In the genomic region with DNA sequence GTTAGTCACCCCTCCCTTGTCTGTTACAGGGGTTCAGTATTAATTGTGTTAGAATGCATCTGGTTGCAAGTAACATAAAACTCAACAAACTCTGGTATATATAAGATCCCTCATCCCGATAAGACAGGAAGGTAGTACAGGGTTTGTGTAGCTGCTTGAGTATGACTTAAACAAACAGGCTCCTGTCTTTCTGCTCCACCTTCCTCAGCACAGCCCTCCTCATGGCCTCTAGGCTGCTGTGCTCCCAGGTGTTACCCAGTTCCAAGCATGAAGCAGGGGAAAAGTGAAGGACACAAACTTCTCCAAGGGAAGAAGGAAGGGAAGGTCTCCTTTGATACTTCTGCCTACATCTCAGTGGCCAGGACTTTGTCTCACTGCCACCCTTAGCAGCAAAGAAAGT, we compare ENCODE assay signal across 12 cellular contexts. TPM values are rescaled to one million over a fixed set of nuclear protein-coding genes. Genes with fewer than 3 reads are reported as not detected.
DNase-seq lines count a peak whose midpoint lies in the region; ATAC-seq and TF ChIP-seq lines count a peak whose summit lies in the region.
"Had no signal": no experiment of that assay in that cellular context is flagged by ENCODE, and none has a peak within 500 bp of the region (broad histone marks: within the 10 kb centered on the region; RNA-seq: fewer than 3 reads in every experiment).

No MANE protein-coding gene starts in this region.

- TF ChIP-seq EP300 in sigmoid colon (IDR thresholded peaks at IDR 0.05): no peak

- H3K79me2 ChIP-seq in fibroblast of lung (ENCODE audit: control insufficient read depth, insufficient read depth, low read length): peaks cover 31% of the 10 kb centered on the region

- 60 to 74% methylated on average over 1 of the region's 1 CpG for WGBS in sigmoid colon, 2 donors

- H3K36me3 ChIP-seq in SK-N-MC (ENCODE audit: insufficient read depth, low read length) (no peaks in the 10 kb centered on the region; the same call in 1 of the 2 replicates), fibroblast of lung (ENCODE audit: control insufficient read depth, insufficient read depth, low read length) (no peaks in the 10 kb centered on the region), sigmoid colon (no peaks in the 10 kb centered on the region), colonic mucosa (no peaks in the 10 kb centered on the region)

- H3K27me3 ChIP-seq in fibroblast of lung (ENCODE audit: control insufficient read depth, insufficient read depth, low read length) (peaks cover 4% of the 10 kb centered on the region), sigmoid colon (no peaks in the 10 kb centered on the region), colonic mucosa (no peaks in the 10 kb centered on the region)
- H3K27me3 ChIP-seq: body of pancreas had no signal

- no peak overlapping the region for H3K4me3 ChIP-seq in SK-N-MC
- H3K4me3 ChIP-seq in fibroblast of lung (replicated peaks in 1 of 4; ENCODE audit: control extremely low read depth in 1 of 4, insufficient read depth in 1 of 4, low read depth in 3 of 4, low read length in 4 of 4): no peak overlapping the region
- H3K4me3 ChIP-seq in sigmoid colon: no peak overlapping the region
- H3K4me3 ChIP-seq in colonic mucosa: no peak overlapping the region
- H3K4me3 ChIP-seq: body of pancreas had no signal

- TF ChIP-seq POLR2A in sigmoid colon (IDR thresholded peaks at IDR 0.05): no peak

- no peak overlapping the region for H3K27ac Mint-ChIP-seq in T-helper 1 cell treated with Interleukin-12 subunit alpha and Interleukin-12 subunit beta and Interleukin-4 antibody, amounts not matched to agents 30 μg/mL and 1 μg/mL, for 36 hours
- H3K27ac Mint-ChIP-seq: activated CD4-positive, alpha-beta memory T cell treated with anti-CD3 and anti-CD28 coated beads, Interleukin-2, amount 10 ng/mL, durations not matched to agents 7 days and 5 days had no signal

- DNase-seq in T-helper 1 cell: no peak
- no peak for DNase-seq in SK-N-MC (ENCODE audit: low read depth, low spot score)
- no peak for DNase-seq in fibroblast of lung (ENCODE audit: low read depth in 2 of 2)
- no peak for DNase-seq in sigmoid colon
- no peak for DNase-seq in GF-D8 (lab: John Stamatoyannopoulos, UW)
- no peak for DNase-seq in colonic mucosa
- DNase-seq: activated CD4-positive, alpha-beta memory T cell treated with anti-CD3 and anti-CD28 coated beads, Interleukin-2, amount 10 ng/mL, durations not matched to agents 7 days and 5 days; activated effector memory CD4-positive, alpha-beta T cell treated with anti-CD3 and anti-CD28 coated beads, Interleukin-2, amount 50 U/mL, for 16 hours; body of pancreas; T1000 had no signal

- TF ChIP-seq CTCF in fibroblast of lung (conservative IDR thresholded peaks at IDR 0.05 in 1 of 2, IDR thresholded peaks at IDR 0.05 in 1 of 2; ENCODE audit: low read depth in 1 of 2, low read length in 2 of 2) (no peak), sigmoid colon (IDR thresholded peaks at IDR 0.05) (no peak), colonic mucosa (IDR thresholded peaks at IDR 0.05) (no peak)

- H3K9ac ChIP-seq in SK-N-MC (ENCODE audit: insufficient read length) (no peak overlapping the region), fibroblast of lung (ENCODE audit: insufficient read depth, low read length) (no peak overlapping the region), colonic mucosa (ENCODE audit: low read depth in 2 of 2, low read length in 2 of 2) (peak overlapping the region in 1 of 2 donors; percentile 69)

- peak overlapping the region; percentile 60 for H2AFZ ChIP-seq in fibroblast of lung (ENCODE audit: low read length)

- H3K9me3 ChIP-seq in SK-N-MC (ENCODE audit: low read depth, low read length): no peaks in the 10 kb centered on the region
- no peaks in the 10 kb centered on the region for H3K9me3 ChIP-seq in fibroblast of lung (ENCODE audit: control insufficient read depth, insufficient read depth, low read depth, low read length)
- no peaks in the 10 kb centered on the region for H3K9me3 ChIP-seq in sigmoid colon
- no peaks in the 10 kb centered on the region for H3K9me3 ChIP-seq in colonic mucosa
- H3K9me3 ChIP-seq: body of pancreas had no signal

- ATAC-seq in GM21360 (IDR thresholded peaks at IDR 0.05; ENCODE audit: unreplicated experiment): no peak
- ATAC-seq: body of pancreas had no signal

- H3K4me2 ChIP-seq in fibroblast of lung (ENCODE audit: extremely low read depth, insufficient read depth, low read length): no peak overlapping the region

- H3K27ac ChIP-seq in SK-N-MC: 0 out of 2 replicates have a peak overlapping the region, but pooled peaks have one; percentile 28
- no peak overlapping the region for H3K27ac ChIP-seq in fibroblast of lung (ENCODE audit: insufficient read depth, low read length)
- H3K27ac ChIP-seq in sigmoid colon: peak overlapping the region; percentile 83 to 92 (median 92)
- H3K27ac ChIP-seq in colonic mucosa: no peak overlapping the region

- H3K4me1 Mint-ChIP-seq in T-helper 1 cell treated with Interleukin-12 subunit alpha and Interleukin-12 subunit beta and Interleukin-4 antibody, amounts not matched to agents 30 μg/mL and 1 μg/mL, for 36 hours (ENCODE audit: low read depth): peaks cover 26% of the 10 kb centered on the region

- H3K27me3 Mint-ChIP-seq in T-helper 1 cell treated with Interleukin-12 subunit alpha and Interleukin-12 subunit beta and Interleukin-4 antibody, amounts not matched to agents 30 μg/mL and 1 μg/mL, for 36 hours (ENCODE audit: low read depth): no peaks in the 10 kb centered on the region

- H3K4me3 Mint-ChIP-seq in T-helper 1 cell treated with Interleukin-12 subunit alpha and Interleukin-12 subunit beta and Interleukin-4 antibody, amounts not matched to agents 30 μg/mL and 1 μg/mL, for 36 hours: peak overlapping the region; percentile 5

- peaks cover 6% of the 10 kb centered on the region for H3K4me1 ChIP-seq in fibroblast of lung (ENCODE audit: control insufficient read depth, extremely low read depth, insufficient read depth, low read length)
- H3K4me1 ChIP-seq in sigmoid colon: peaks cover 0 to 27% (median 21%) of the 10 kb centered on the region in 4 donors
- peaks cover 12% of the 10 kb centered on the region for H3K4me1 ChIP-seq in colonic mucosa

- no peaks in the 10 kb centered on the region for H3K9me3 Mint-ChIP-seq in T-helper 1 cell treated with Interleukin-12 subunit alpha and Interleukin-12 subunit beta and Interleukin-4 antibody, amounts not matched to agents 30 μg/mL and 1 μg/mL, for 36 hours
- H3K9me3 Mint-ChIP-seq: activated CD4-positive, alpha-beta memory T cell treated with anti-CD3 and anti-CD28 coated beads, Interleukin-2, amount 10 ng/mL, durations not matched to agents 7 days and 5 days had no signal

- no peaks in the 10 kb centered on the region for H4K20me1 ChIP-seq in fibroblast of lung (ENCODE audit: control insufficient read depth, extremely low read depth, insufficient read depth, low read length)

- H3K36me3 Mint-ChIP-seq in T-helper 1 cell treated with Interleukin-12 subunit alpha and Interleukin-12 subunit beta and Interleukin-4 antibody, amounts not matched to agents 30 μg/mL and 1 μg/mL, for 36 hours (ENCODE audit: low read depth): peaks cover 5% of the 10 kb centered on the region

- intact Hi-C loops in sigmoid colon (cut with DNase I): loop anchor here (5.0 kb wide), 1 partner anchor 34 kb away; the partner anchor contains the start of gene SNHG17
- intact Hi-C loops in colonic mucosa (cut with DNase I): no loop called here

RNA-seq across cellular contexts. Expression of gene RALGAPB, which starts 1.4 kb away (rescaled TPM):
- total RNA-seq in fibroblast of lung: 22.1 and 31.4 TPM in 2 replicates
- polyA plus RNA-seq in fibroblast of lung: 15.6 and 19.5 TPM in 2 replicates
- 12.7 and 15.4 TPM in 2 replicates for polyA plus RNA-seq in fibroblast of lung (2012)
- 13.8 and 15.2 TPM in 2 replicates for polyA minus RNA-seq in fibroblast of lung (ENCODE audit: low replicate concordance)
- total RNA-seq in sigmoid colon: 10 to 100 TPM; 29.3 to 37.9 (median 31.5) TPM
- polyA plus RNA-seq in sigmoid colon: 10 to 100 TPM in 1 of 3 donors, 1 to 10 TPM in 2; 7.2 to 14.7 (median 7.9) TPM
- 10 to 100 TPM; 30.5 to 33.7 TPM for total RNA-seq in colonic mucosa

RNA-seq across cellular contexts. Expression of gene SNHG17, which starts 36.1 kb away (rescaled TPM):
- total RNA-seq in fibroblast of lung: 5.4 and 10.6 TPM in 2 replicates
- polyA plus RNA-seq in fibroblast of lung: 15.0 and 50.2 TPM in 2 replicates
- polyA plus RNA-seq in fibroblast of lung (2012): 20.8 and 99.2 TPM in 2 replicates
- 17.0 and 65.8 TPM in 2 replicates for polyA minus RNA-seq in fibroblast of lung (ENCODE audit: low replicate concordance)
- 10 to 100 TPM; 11.8 to 20.8 (median 15.6) TPM for total RNA-seq in sigmoid colon
- polyA plus RNA-seq in sigmoid colon: 10 to 100 TPM in 2 of 3 donors, 1 to 10 TPM in 1; 9.0 to 35.6 (median 21.5) TPM
- total RNA-seq in colonic mucosa: 10 to 100 TPM; 21.8 to 36.4 TPM

Comparison
In these comparisons a context has a peak if more than half of its experiments do, and no peak if none do; other contexts are left out.
1. H3K27ac ChIP-seq: peak in SK-N-MC (single experiment) and sigmoid colon (4 of 4); none in fibroblast of lung (single experiment) and colonic mucosa (single experiment).